8 cellular contexts compared by ENCODE assay signal in genomic region chr17:49575524-49576120, GRCh38. TPM values are rescaled to one million over a fixed set of nuclear protein-coding genes. Genes with fewer than 3 reads are reported as not detected.
A peak's percentile ranks its signal among the peaks of the same experiment; 100 is the strongest.
DNase-seq lines count a peak whose midpoint lies in the region; ATAC-seq and TF ChIP-seq lines count a peak whose summit lies in the region.

TSS of gene NXPH3 (plus strand) at chr17:49575871. CDS start at chr17:49576220, 349 bp downstream.

- no peak for TF ChIP-seq POLR2A in tibial nerve (IDR thresholded peaks at IDR 0.05)

- H3K4me3 ChIP-seq in NT2/D1 (ENCODE audit: insufficient read length, low read depth) (peak within 1 kb of the TSS; percentile 75), fibroblast of the aortic adventitia (ENCODE audit: low read depth, low read length) (peak within 1 kb of the TSS; percentile 73), neutrophil (ENCODE audit: low read depth in 1 of 2, low read length in 1 of 2) (peak within 1 kb of the TSS in 1 of 2 experiments; percentile 47), tibial nerve (peak within 1 kb of the TSS; percentile 52 to 80 (median 67))

- TF ChIP-seq CTCF in fibroblast of the aortic adventitia (IDR thresholded peaks at IDR 0.05; ENCODE audit: insufficient read depth, low read length) (peak; percentile 47), neutrophil (IDR thresholded peaks at IDR 0.05) (peak; percentile 64), tibial nerve (IDR thresholded peaks at IDR 0.05) (peak; percentile 33 to 96 (median 85))

- DNase-seq in A172 (ENCODE audit: low spot score) (peak; percentile 27), NT2/D1 (ENCODE audit: low read depth, low spot score) (peak; percentile 42), activated T-helper 1 cell treated with Interleukin-2 at 50 U/mL for 16 hours (ENCODE audit: low read depth) (peak; percentile 41), fibroblast of the aortic adventitia (ENCODE audit: low read depth) (peak; percentile 35), tibial nerve (ENCODE audit: low spot score in 2 of 2) (peak in 1 of 2 donors; percentile 44)

- H3K4me1 ChIP-seq in NT2/D1 (ENCODE audit: insufficient read depth, insufficient read length) (peaks cover 37% of the 10 kb centered on the region), neutrophil (ENCODE audit: control insufficient read depth in 1 of 2, insufficient read depth in 1 of 2, low read depth in 1 of 2, low read length in 1 of 2) (peaks cover 8 to 19% of the 10 kb centered on the region in 2 experiments), tibial nerve (peaks cover 0 to 60% (median 15%) of the 10 kb centered on the region in 4 donors)

- H3K27ac ChIP-seq in neutrophil (no peak within 1 kb of the TSS), tibial nerve (peak within 1 kb of the TSS; percentile 56 to 88 (median 66))

- WGBS in tibial nerve, 2 donors: 1 to 2% methylated on average over 13 to 40 of the region's 78 CpGs

- H3K27me3 ChIP-seq in NT2/D1 (ENCODE audit: insufficient read depth, insufficient read length): peaks cover 26% of the 10 kb centered on the region
- peaks cover 91% of the 10 kb centered on the region for H3K27me3 ChIP-seq in neutrophil
- peaks cover 0 to 11% of the 10 kb centered on the region in 2 donors for H3K27me3 ChIP-seq in tibial nerve

- no peaks in the 10 kb centered on the region for H3K36me3 ChIP-seq in NT2/D1 (ENCODE audit: insufficient read depth, insufficient read length, low read length)
- H3K36me3 ChIP-seq in neutrophil: no peaks in the 10 kb centered on the region
- H3K36me3 ChIP-seq in tibial nerve: no peaks in the 10 kb centered on the region

- TF ChIP-seq EP300 in tibial nerve (IDR thresholded peaks at IDR 0.05): no peak

- ATAC-seq in GM19455 (IDR thresholded peaks at IDR 0.05; ENCODE audit: unreplicated experiment): peak; percentile 64
- no peak for ATAC-seq in GM18873 (IDR thresholded peaks at IDR 0.05; ENCODE audit: low FRiP score, unreplicated experiment)

- peak within 1 kb of the TSS; percentile 85 for H3K9ac ChIP-seq in NT2/D1 (ENCODE audit: insufficient read length, low read depth)

- 0 out of 2 replicates have a peak, but pooled peaks cover 3% of the 10 kb centered on the region for H3K9me3 ChIP-seq in NT2/D1 (ENCODE audit: insufficient read depth, low read length)
- no peaks in the 10 kb centered on the region for H3K9me3 ChIP-seq in neutrophil
- no peaks in the 10 kb centered on the region for H3K9me3 ChIP-seq in tibial nerve

RNA-seq across cellular contexts. Expression of gene NXPH3, which starts in this region (rescaled TPM):
- 0.12 and 0.24 TPM in 2 replicates for total RNA-seq in A172 (2014; rRNA removed; shearing (Covaris generic))
- total RNA-seq in fibroblast of the aortic adventitia (ENCODE audit: low replicate concordance) (1.4 and 1.9 TPM in 2 replicates), tibial nerve (10 to 100 TPM in 2 of 4 donors, 1 to 10 TPM in 2; 5.4 to 21.9 (median 11.4) TPM)

Comparison
In these comparisons a context has a peak if more than half of its experiments do, and no peak if none do; other contexts are left out.
1. Peak in DNase-seq in A172; RNA of the gene not detected or under 1 TPM.